In the genomic region with DNA sequence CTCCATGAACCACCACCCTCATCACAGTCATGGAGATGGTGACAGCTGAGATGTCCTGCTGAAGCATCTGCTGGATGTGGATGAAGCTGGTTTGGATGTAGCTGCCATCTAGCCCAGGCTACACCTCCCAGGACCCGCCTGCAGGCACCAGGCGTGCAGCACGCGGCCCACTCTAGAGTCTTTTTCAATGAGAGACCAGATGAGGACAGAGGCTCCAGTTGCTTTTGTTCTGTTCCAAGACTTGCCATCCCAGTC, we compare ENCODE assay signal across 11 cellular contexts.
DNase-seq lines count a peak whose midpoint lies in the region; ATAC-seq and TF ChIP-seq lines count a peak whose summit lies in the region.
"Had no signal": no experiment of that assay in that cellular context is flagged by ENCODE, and none has a peak within 500 bp of the region (broad histone marks: within the 10 kb centered on the region; RNA-seq: fewer than 3 reads in every experiment).

No MANE protein-coding gene starts in this region.

- H2BK5ac ChIP-seq in IMR-90 (ENCODE audit: low read depth, low read length, poor library complexity, severe bottlenecking): peak overlapping the region; percentile 92

- H2AK9ac ChIP-seq in IMR-90 (replicated peaks; ENCODE audit: low read depth, low read length, poor library complexity): peak overlapping the region; percentile 92

- DNase-seq in AG10803 (ENCODE audit: low read depth) (no peak), IMR-90 (no peak), coronary artery (ENCODE audit: low spot score) (no peak), ecto neural progenitor cell (ENCODE audit: low spot score) (no peak), KBM-7 (no peak), SK-N-DZ (ENCODE audit: low spot score) (no peak), EL (no peak)
- DNase-seq: GDM1, NCI-H1436, occipital lobe had no signal

- POLR2A ChIA-PET in IMR-90 (lab: Charles Lee; ENCODE audit: unreplicated experiment): no interaction called here

- no peak for TF ChIP-seq RAD21 in IMR-90 (IDR thresholded peaks at IDR 0.05; ENCODE audit: low read length)

- H4K91ac ChIP-seq in IMR-90 (ENCODE audit: insufficient read depth, low read depth, low read length): peak overlapping the region; percentile 94

- H3K4ac ChIP-seq in IMR-90 (ENCODE audit: low read depth, low read length): peak overlapping the region; percentile 98

- CTCF ChIA-PET in IMR-90 (lab: Yijun Ruan, JAX): no interaction called here

- WGBS in IMR-90 (ENCODE audit: extremely low coverage in 2 of 2, insufficient read length in 1 of 2), 2 experiments: 82% methylated on average over 3 of the region's 4 CpGs; no CpG with 5 or more reads in 1 of the 2 experiments

- dilution Hi-C loops in IMR-90 (cut with HindIII; ENCODE audit: low sequenced_read_pairs, unreplicated experiment): no loop called here

- H3K4me1 ChIP-seq in IMR-90 (ENCODE audit: control insufficient read depth, insufficient read depth, low read length): peaks cover 69% of the 10 kb centered on the region
- peaks cover 45 to 63% of the 10 kb centered on the region in 2 experiments for H3K4me1 ChIP-seq in neutrophil (ENCODE audit: control insufficient read depth in 1 of 2, insufficient read depth in 1 of 2, low read depth in 1 of 2, low read length in 1 of 2)

- TF ChIP-seq CTCF in AG10803 (conservative IDR thresholded peaks at IDR 0.05; ENCODE audit: low read length) (no peak), IMR-90 (conservative IDR thresholded peaks at IDR 0.05; ENCODE audit: low read depth, low read length) (no peak), coronary artery (IDR thresholded peaks at IDR 0.05) (no peak), neutrophil (IDR thresholded peaks at IDR 0.05) (no peak)

- in situ Hi-C loops in IMR-90 (cut with MboI; ENCODE audit: low sequenced_read_pairs): no loop called here
- in situ Hi-C loops in KBM-7 (cut with MboI; ENCODE audit: low pct_unique_long_range_greater_than_20kb, low sequenced_read_pairs): no loop called here

- H3K27ac ChIP-seq in IMR-90 (ENCODE audit: insufficient read depth, low read length): peak overlapping the region; percentile 83
- H3K27ac ChIP-seq in coronary artery: peak overlapping the region; percentile 72 to 76
- H3K27ac ChIP-seq in neutrophil: peak overlapping the region; percentile 29

- H2BK15ac ChIP-seq in IMR-90 (ENCODE audit: low read depth, low read length): peak overlapping the region; percentile 77; the same call in 2 of the 3 replicates

- H4K5ac ChIP-seq in IMR-90 (ENCODE audit: low read depth, low read length): peak overlapping the region; percentile 36

- H3K14ac ChIP-seq in IMR-90 (replicated peaks; ENCODE audit: low read depth, low read length): peak overlapping the region; percentile 96

- no peaks in the 10 kb centered on the region for H3K27me3 ChIP-seq in IMR-90 (ENCODE audit: control insufficient read depth, insufficient read depth, low read length)
- H3K27me3 ChIP-seq in neutrophil: no peaks in the 10 kb centered on the region

- H2BK120ac ChIP-seq in IMR-90 (ENCODE audit: low read depth, low read length): peak overlapping the region; percentile 91

- peak overlapping the region; percentile 91 for H2BK20ac ChIP-seq in IMR-90 (ENCODE audit: low read depth, low read length)

- H3K56ac ChIP-seq in IMR-90 (ENCODE audit: extremely low read depth, insufficient read depth, low read length): peak overlapping the region; percentile 73

- peak overlapping the region; percentile 99 for H3K23ac ChIP-seq in IMR-90 (ENCODE audit: low read depth, low read length)

- H3K9me3 ChIP-seq in IMR-90 (ENCODE audit: control insufficient read depth, insufficient read depth, low read length): no peaks in the 10 kb centered on the region
- H3K9me3 ChIP-seq in neutrophil: no peaks in the 10 kb centered on the region

- H3K18ac ChIP-seq in IMR-90 (ENCODE audit: low read depth, low read length): peak overlapping the region; percentile 4

- peaks cover 69% of the 10 kb centered on the region for H3K9me1 ChIP-seq in IMR-90 (ENCODE audit: insufficient read depth, low read length)

- intact Hi-C loops in IMR-90 (cut with micrococcal nuclease): no loop called here

- no TSS peak for BruUV-seq in IMR-90 (replicated peaks; lab: Mats Ljungman, UMichigan)

- H3K4me3 ChIP-seq in AG10803 (ENCODE audit: low read length) (peak overlapping the region; percentile 33), IMR-90 (ENCODE audit: insufficient read depth, low read depth, low read length) (no peak overlapping the region), coronary artery (peak overlapping the region; percentile 46), neutrophil (ENCODE audit: low read depth in 1 of 2, low read length in 1 of 2) (no peak overlapping the region)

- peak overlapping the region; percentile 99 for H2AK5ac ChIP-seq in IMR-90 (ENCODE audit: low read depth, low read length)

- H4K8ac ChIP-seq in IMR-90 (ENCODE audit: low read depth in 2 of 2, low read length in 2 of 2): peak overlapping the region; percentile 24 to 89

- peaks cover 27 to 94% of the 10 kb centered on the region in 2 experiments for H3K79me1 ChIP-seq in IMR-90 (ENCODE audit: low read depth in 1 of 2, low read length in 2 of 2)

- H3K36me3 ChIP-seq in IMR-90 (ENCODE audit: control insufficient read depth, insufficient read depth, low read length) (peaks cover 15% of the 10 kb centered on the region), neutrophil (peaks cover 10% of the 10 kb centered on the region)

- no peak for ATAC-seq in IMR-90 (ENCODE audit: low read depth)

- H3K9ac ChIP-seq in IMR-90 (ENCODE audit: low read depth, low read length): peak overlapping the region; percentile 41; the same call in 1 of the 2 replicates

- H4K20me1 ChIP-seq in IMR-90 (ENCODE audit: insufficient read depth, low read length): peaks cover 83% of the 10 kb centered on the region

- peak overlapping the region; percentile 55 for H2AFZ ChIP-seq in IMR-90 (replicated peaks; ENCODE audit: low read length, poor library complexity)

- H3K4me2 ChIP-seq in IMR-90 (ENCODE audit: low read depth, low read length): peak overlapping the region; percentile 61

- no peak for TF ChIP-seq POLR2A in IMR-90 (IDR thresholded peaks at IDR 0.05; ENCODE audit: low read depth, low read length)

TF ChIP-seq in IMR-90, 13 proteins besides CTCF, POLR2A, EP300 and RAD21:
- TF ChIP-seq, protein P1, sequence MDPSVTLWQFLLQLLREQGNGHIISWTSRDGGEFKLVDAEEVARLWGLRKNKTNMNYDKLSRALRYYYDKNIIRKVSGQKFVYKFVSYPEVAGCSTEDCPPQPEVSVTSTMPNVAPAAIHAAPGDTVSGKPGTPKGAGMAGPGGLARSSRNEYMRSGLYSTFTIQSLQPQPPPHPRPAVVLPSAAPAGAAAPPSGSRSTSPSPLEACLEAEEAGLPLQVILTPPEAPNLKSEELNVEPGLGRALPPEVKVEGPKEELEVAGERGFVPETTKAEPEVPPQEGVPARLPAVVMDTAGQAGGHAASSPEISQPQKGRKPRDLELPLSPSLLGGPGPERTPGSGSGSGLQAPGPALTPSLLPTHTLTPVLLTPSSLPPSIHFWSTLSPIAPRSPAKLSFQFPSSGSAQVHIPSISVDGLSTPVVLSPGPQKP (IDR thresholded peaks at IDR 0.05; ENCODE audit: borderline replicate concordance, low read depth, low read length): no peak
- TF ChIP-seq MXI1 (IDR thresholded peaks at IDR 0.05; ENCODE audit: borderline replicate concordance, low read depth, low read length) (no peak), NFE2L2 (IDR thresholded peaks at IDR 0.05; ENCODE audit: low read depth, low read length) (no peak), SMC3 (IDR thresholded peaks at IDR 0.05; ENCODE audit: low read depth, low read length) (no peak), MAZ (IDR thresholded peaks at IDR 0.05; ENCODE audit: borderline replicate concordance, low read depth, low read length) (no peak), MAFK (IDR thresholded peaks at IDR 0.05; ENCODE audit: low read depth, low read length) (no peak), CHD1 (IDR thresholded peaks at IDR 0.05; ENCODE audit: low read depth, low read length) (no peak)
- TF ChIP-seq, protein P2, sequence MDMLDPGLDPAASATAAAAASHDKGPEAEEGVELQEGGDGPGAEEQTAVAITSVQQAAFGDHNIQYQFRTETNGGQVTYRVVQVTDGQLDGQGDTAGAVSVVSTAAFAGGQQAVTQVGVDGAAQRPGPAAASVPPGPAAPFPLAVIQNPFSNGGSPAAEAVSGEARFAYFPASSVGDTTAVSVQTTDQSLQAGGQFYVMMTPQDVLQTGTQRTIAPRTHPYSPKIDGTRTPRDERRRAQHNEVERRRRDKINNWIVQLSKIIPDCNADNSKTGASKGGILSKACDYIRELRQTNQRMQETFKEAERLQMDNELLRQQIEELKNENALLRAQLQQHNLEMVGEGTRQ (IDR thresholded peaks at IDR 0.05; ENCODE audit: low read depth, low read length): no peak

Comparison
In these comparisons a context has a peak if more than half of its experiments do, and no peak if none do; other contexts are left out.
1. H3K4me3 ChIP-seq: peak in AG10803 (single experiment) and coronary artery (single experiment); none in IMR-90 (single experiment) and neutrophil (0 of 2).
2. H3K27ac ChIP-seq: peak in every context shown above with its lines; median percentile 83 in IMR-90; 74 in coronary artery; 29 in neutrophil.